ENCODE assay signal across 13 cellular contexts in the genomic region with DNA sequence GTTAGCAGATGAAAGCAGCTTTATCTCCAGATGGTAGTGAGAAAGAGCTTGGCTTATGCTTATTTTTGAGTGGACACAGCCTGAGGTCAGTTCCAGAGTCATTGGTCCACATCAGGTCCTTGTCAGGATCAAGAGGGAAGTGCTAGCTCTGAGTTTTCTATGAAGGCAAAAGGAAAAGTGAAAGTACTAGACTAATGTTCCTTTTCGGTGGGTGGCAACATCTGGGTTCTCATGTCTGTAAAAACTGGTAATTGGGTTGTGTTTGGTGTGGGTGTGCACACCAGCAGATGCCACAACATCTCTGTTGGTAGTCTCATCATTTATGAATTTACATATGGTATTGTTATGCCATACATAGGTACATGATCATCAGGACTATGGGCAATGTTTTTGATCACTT.
DNase-seq lines count a peak whose midpoint lies in the region; ATAC-seq, FAIRE-seq and TF ChIP-seq lines count a peak whose summit lies in the region.
"Had no signal": no experiment of that assay in that cellular context is flagged by ENCODE, and none has a peak within 500 bp of the region (broad histone marks: within the 10 kb centered on the region; RNA-seq: fewer than 3 reads in every experiment).

No MANE protein-coding gene starts in this region.

- H3K27me3 ChIP-seq in astrocyte (ENCODE audit: insufficient read depth, low read length) = no peaks in the 10 kb centered on the region
- H3K27me3 ChIP-seq in MG63 = no peaks in the 10 kb centered on the region
- H3K27me3 ChIP-seq: neural progenitor cell had no signal

- no peak for TF ChIP-seq CTCF in GM12875 (IDR thresholded peaks at IDR 0.05; ENCODE audit: borderline replicate concordance, insufficient read depth, low read depth, low read length)
- TF ChIP-seq CTCF in astrocyte (IDR thresholded peaks at IDR 0.05; ENCODE audit: insufficient read depth, low read depth, low read length) = no peak
- TF ChIP-seq CTCF in glutamatergic neuron (IDR thresholded peaks at IDR 0.05; ENCODE audit: partially characterized antibody, unreplicated experiment) = no peak

- no peak overlapping the region for H3K27ac ChIP-seq in astrocyte (ENCODE audit: low read depth, low read length)
- H3K27ac ChIP-seq: neural progenitor cell, thoracic aorta had no signal

- peak overlapping the region; percentile 2 for H3K4me3 ChIP-seq in GM12875 (ENCODE audit: low read depth, low read length)
- H3K4me3 ChIP-seq in astrocyte (ENCODE audit: insufficient read depth, low read depth, low read length) = no peak overlapping the region
- H3K4me3 ChIP-seq in MG63 = no peak overlapping the region
- H3K4me3 ChIP-seq: neural progenitor cell, smooth muscle cell, thoracic aorta had no signal

- H3K4me1 Mint-ChIP-seq in astrocyte (ENCODE audit: low read depth, unreplicated experiment) = no peaks in the 10 kb centered on the region
- no peaks in the 10 kb centered on the region for H3K4me1 Mint-ChIP-seq in glutamatergic neuron (ENCODE audit: low read depth, unreplicated experiment)
- H3K4me1 Mint-ChIP-seq: neural progenitor cell had no signal

- no peaks in the 10 kb centered on the region for H3K4me1 ChIP-seq in astrocyte (ENCODE audit: insufficient read depth, low read length)
- H3K4me1 ChIP-seq: neural progenitor cell had no signal

- no peak overlapping the region for H3K9ac ChIP-seq in astrocyte (ENCODE audit: low read length)
- H3K9ac ChIP-seq: neural progenitor cell had no signal

- no peaks in the 10 kb centered on the region for H3K27me3 Mint-ChIP-seq in astrocyte (ENCODE audit: low read depth, unreplicated experiment)
- peaks cover 1% of the 10 kb centered on the region for H3K27me3 Mint-ChIP-seq in glutamatergic neuron (ENCODE audit: unreplicated experiment)

- H3K36me3 Mint-ChIP-seq in astrocyte (ENCODE audit: low read depth, unreplicated experiment) = no peaks in the 10 kb centered on the region
- H3K36me3 Mint-ChIP-seq in glutamatergic neuron (ENCODE audit: unreplicated experiment) = no peaks in the 10 kb centered on the region
- H3K36me3 Mint-ChIP-seq: neural progenitor cell had no signal

- no peak overlapping the region for H3K4me2 ChIP-seq in astrocyte (ENCODE audit: low read length)
- H3K4me2 ChIP-seq: neural progenitor cell, smooth muscle cell had no signal

- no peak overlapping the region for H3K27ac Mint-ChIP-seq in astrocyte (ENCODE audit: unreplicated experiment)
- no peak overlapping the region for H3K27ac Mint-ChIP-seq in glutamatergic neuron (ENCODE audit: unreplicated experiment)
- H3K27ac Mint-ChIP-seq: neural progenitor cell had no signal

- H3K9me3 ChIP-seq in astrocyte (ENCODE audit: insufficient read depth, low read depth, low read length) (no peaks in the 10 kb centered on the region), MG63 (no peaks in the 10 kb centered on the region)
- H3K9me3 ChIP-seq: thoracic aorta had no signal

- H3K79me2 ChIP-seq in astrocyte (ENCODE audit: insufficient read depth, low read length) = no peaks in the 10 kb centered on the region

- H3K9me3 Mint-ChIP-seq in astrocyte (ENCODE audit: unreplicated experiment) (peaks cover 2% of the 10 kb centered on the region), glutamatergic neuron (ENCODE audit: unreplicated experiment) (no peaks in the 10 kb centered on the region)

- H3K36me3 ChIP-seq in astrocyte (ENCODE audit: insufficient read depth, low read length) = no peaks in the 10 kb centered on the region
- no peaks in the 10 kb centered on the region for H3K36me3 ChIP-seq in MG63
- H3K36me3 ChIP-seq: neural progenitor cell, thoracic aorta had no signal

- DNase-seq in astrocyte (ENCODE audit: low read depth) (no peak), glutamatergic neuron (no peak), MG63 (no peak), NCI-H187 treated with DMSO at 0.1 percent for 48 hours (lab: John Stamatoyannopoulos, UW) (no peak), dedifferentiated amniotic fluid mesenchymal stem cell (ENCODE audit: extremely low spot score) (no peak)
- DNase-seq: IMR-90, left colon had no signal

- no peak overlapping the region for H2AFZ ChIP-seq in astrocyte (ENCODE audit: low read depth, low read length)
- H2AFZ ChIP-seq: neural progenitor cell had no signal

- H4K20me1 ChIP-seq in astrocyte (ENCODE audit: insufficient read depth, low read length) = no peaks in the 10 kb centered on the region

- no peak overlapping the region for H3K4me3 Mint-ChIP-seq in astrocyte (ENCODE audit: unreplicated experiment)
- no peak overlapping the region for H3K4me3 Mint-ChIP-seq in glutamatergic neuron (ENCODE audit: unreplicated experiment)
- H3K4me3 Mint-ChIP-seq: neural progenitor cell had no signal

- ATAC-seq in GM19025 (IDR thresholded peaks at IDR 0.05; ENCODE audit: low read depth, unreplicated experiment) (peak; percentile 66), HG03159 (IDR thresholded peaks at IDR 0.05; ENCODE audit: unreplicated experiment) (peak; percentile 73)
- ATAC-seq: left colon had no signal

- FAIRE-seq in astrocyte (lab: Jason Lieb, UNC) = peak; percentile 49
